1 cellular context compared by ENCODE assay signal in genomic region chr6:3383525-3383924, GRCh38.
TF ChIP-seq lines count a peak whose summit lies in the region.

No MANE protein-coding gene starts in this region.

TF ChIP-seq in HepG2, 621 proteins besides CTCF, POLR2A, EP300 and RAD21 (continued from another document and continues in another):
- no peak for TF ChIP-seq UBTF (CRISPR knock-in tag; IDR thresholded peaks at IDR 0.05)
- no peak for TF ChIP-seq ZNF317 (CRISPR knock-in tag; IDR thresholded peaks at IDR 0.05)
- TF ChIP-seq ELF1 (CRISPR knock-in tag; IDR thresholded peaks at IDR 0.05) = no peak
- TF ChIP-seq HMG20A (CRISPR knock-in tag; IDR thresholded peaks at IDR 0.05; ENCODE audit: borderline replicate concordance) = no peak
- no peak for TF ChIP-seq ZNF766 (CRISPR knock-in tag; IDR thresholded peaks at IDR 0.05; ENCODE audit: borderline replicate concordance)
- TF ChIP-seq IRF9 (CRISPR knock-in tag; IDR thresholded peaks at IDR 0.05; ENCODE audit: borderline replicate concordance) = no peak
- TF ChIP-seq ZBTB20 (CRISPR knock-in tag; IDR thresholded peaks at IDR 0.05; ENCODE audit: borderline replicate concordance, low read depth) = no peak
- TF ChIP-seq SMARCE1 (IDR thresholded peaks at IDR 0.05; ENCODE audit: borderline replicate concordance) = no peak
- peak; percentile 42; the same call in 1 of the 2 replicates for TF ChIP-seq AHDC1 (CRISPR knock-in tag; IDR thresholded peaks at IDR 0.05; ENCODE audit: borderline replicate concordance)
- TF ChIP-seq ZNF501 (CRISPR knock-in tag; IDR thresholded peaks at IDR 0.05) = 0 out of 2 replicates have a peak, but pooled peaks have one; percentile 23
- TF ChIP-seq TCF7 (IDR thresholded peaks at IDR 0.05; ENCODE audit: low read depth) = 0 out of 2 replicates have a peak, but pooled peaks have one; percentile 26
- TF ChIP-seq, protein P1, sequence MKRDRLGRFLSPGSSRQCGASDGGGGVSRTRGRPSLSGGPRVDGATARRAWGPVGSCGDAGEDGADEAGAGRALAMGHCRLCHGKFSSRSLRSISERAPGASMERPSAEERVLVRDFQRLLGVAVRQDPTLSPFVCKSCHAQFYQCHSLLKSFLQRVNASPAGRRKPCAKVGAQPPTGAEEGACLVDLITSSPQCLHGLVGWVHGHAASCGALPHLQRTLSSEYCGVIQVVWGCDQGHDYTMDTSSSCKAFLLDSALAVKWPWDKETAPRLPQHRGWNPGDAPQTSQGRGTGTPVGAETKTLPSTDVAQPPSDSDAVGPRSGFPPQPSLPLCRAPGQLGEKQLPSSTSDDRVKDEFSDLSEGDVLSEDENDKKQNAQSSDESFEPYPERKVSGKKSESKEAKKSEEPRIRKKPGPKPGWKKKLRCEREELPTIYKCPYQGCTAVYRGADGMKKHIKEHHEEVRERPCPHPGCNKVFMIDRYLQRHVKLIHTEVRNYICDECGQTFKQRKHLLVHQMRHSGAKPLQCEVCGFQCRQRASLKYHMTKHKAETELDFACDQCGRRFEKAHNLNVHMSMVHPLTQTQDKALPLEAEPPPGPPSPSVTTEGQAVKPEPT (CRISPR knock-in tag; IDR thresholded peaks at IDR 0.05; ENCODE audit: low read depth) = no peak
- no peak for TF ChIP-seq PAWR (CRISPR knock-in tag; IDR thresholded peaks at IDR 0.05; ENCODE audit: borderline replicate concordance)
- TF ChIP-seq SRSF4 (IDR thresholded peaks at IDR 0.05; ENCODE audit: low read depth, low read length, poor library complexity, severe bottlenecking) = no peak
- no peak for TF ChIP-seq SP4 (CRISPR knock-in tag; IDR thresholded peaks at IDR 0.05)
- TF ChIP-seq TRIM22 (IDR thresholded peaks at IDR 0.05) = no peak
- no peak for TF ChIP-seq CCAR2 (optimal IDR thresholded peaks at IDR 0.05; ENCODE audit: low read depth, low read length)
- no peak for TF ChIP-seq ZNF577 (CRISPR knock-in tag; IDR thresholded peaks at IDR 0.05; ENCODE audit: borderline replicate concordance, low read depth)
- TF ChIP-seq ZBTB38 (CRISPR knock-in tag; IDR thresholded peaks at IDR 0.05) = no peak
- TF ChIP-seq ZC3H4 (CRISPR knock-in tag; IDR thresholded peaks at IDR 0.05; ENCODE audit: borderline replicate concordance) = no peak
- no peak for TF ChIP-seq HES4 (CRISPR knock-in tag; IDR thresholded peaks at IDR 0.05; ENCODE audit: borderline replicate concordance)
- no peak for TF ChIP-seq SOX6 (IDR thresholded peaks at IDR 0.05)
- TF ChIP-seq SOX6 (CRISPR knock-in tag; IDR thresholded peaks at IDR 0.05) = no peak
- TF ChIP-seq RXRB (CRISPR knock-in tag; IDR thresholded peaks at IDR 0.05; ENCODE audit: borderline replicate concordance) = peak; percentile 44; the same call in 1 of the 2 replicates
- no peak for TF ChIP-seq SNAPC2 (CRISPR knock-in tag; IDR thresholded peaks at IDR 0.05)
- TF ChIP-seq KAT7 (CRISPR knock-in tag; IDR thresholded peaks at IDR 0.05; ENCODE audit: borderline replicate concordance) = no peak
- TF ChIP-seq ZNF558 (CRISPR knock-in tag; IDR thresholded peaks at IDR 0.05; ENCODE audit: borderline replicate concordance) = no peak
- TF ChIP-seq ZNF101 (CRISPR knock-in tag; IDR thresholded peaks at IDR 0.05; ENCODE audit: borderline replicate concordance, low read depth) = no peak
- TF ChIP-seq, protein P2, sequence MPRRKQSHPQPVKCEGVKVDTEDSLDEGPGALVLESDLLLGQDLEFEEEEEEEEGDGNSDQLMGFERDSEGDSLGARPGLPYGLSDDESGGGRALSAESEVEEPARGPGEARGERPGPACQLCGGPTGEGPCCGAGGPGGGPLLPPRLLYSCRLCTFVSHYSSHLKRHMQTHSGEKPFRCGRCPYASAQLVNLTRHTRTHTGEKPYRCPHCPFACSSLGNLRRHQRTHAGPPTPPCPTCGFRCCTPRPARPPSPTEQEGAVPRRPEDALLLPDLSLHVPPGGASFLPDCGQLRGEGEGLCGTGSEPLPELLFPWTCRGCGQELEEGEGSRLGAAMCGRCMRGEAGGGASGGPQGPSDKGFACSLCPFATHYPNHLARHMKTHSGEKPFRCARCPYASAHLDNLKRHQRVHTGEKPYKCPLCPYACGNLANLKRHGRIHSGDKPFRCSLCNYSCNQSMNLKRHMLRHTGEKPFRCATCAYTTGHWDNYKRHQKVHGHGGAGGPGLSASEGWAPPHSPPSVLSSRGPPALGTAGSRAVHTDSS (CRISPR knock-in tag; conservative IDR thresholded peaks at IDR 0.05) = no peak
- TF ChIP-seq ZNF503 (CRISPR knock-in tag; IDR thresholded peaks at IDR 0.05) = no peak
- no peak for TF ChIP-seq EEA1 (CRISPR knock-in tag; IDR thresholded peaks at IDR 0.05; ENCODE audit: borderline replicate concordance)
- no peak for TF ChIP-seq LBX2 (CRISPR knock-in tag; IDR thresholded peaks at IDR 0.05; ENCODE audit: borderline replicate concordance)
- no peak for TF ChIP-seq IRF2 (CRISPR knock-in tag; IDR thresholded peaks at IDR 0.05)
- no peak for TF ChIP-seq NONO (IDR thresholded peaks at IDR 0.05)
- 0 out of 2 replicates have a peak, but pooled peaks have one; percentile 30 for TF ChIP-seq NONO (CRISPR knock-in tag; conservative IDR thresholded peaks at IDR 0.05)
- TF ChIP-seq, protein P3, sequence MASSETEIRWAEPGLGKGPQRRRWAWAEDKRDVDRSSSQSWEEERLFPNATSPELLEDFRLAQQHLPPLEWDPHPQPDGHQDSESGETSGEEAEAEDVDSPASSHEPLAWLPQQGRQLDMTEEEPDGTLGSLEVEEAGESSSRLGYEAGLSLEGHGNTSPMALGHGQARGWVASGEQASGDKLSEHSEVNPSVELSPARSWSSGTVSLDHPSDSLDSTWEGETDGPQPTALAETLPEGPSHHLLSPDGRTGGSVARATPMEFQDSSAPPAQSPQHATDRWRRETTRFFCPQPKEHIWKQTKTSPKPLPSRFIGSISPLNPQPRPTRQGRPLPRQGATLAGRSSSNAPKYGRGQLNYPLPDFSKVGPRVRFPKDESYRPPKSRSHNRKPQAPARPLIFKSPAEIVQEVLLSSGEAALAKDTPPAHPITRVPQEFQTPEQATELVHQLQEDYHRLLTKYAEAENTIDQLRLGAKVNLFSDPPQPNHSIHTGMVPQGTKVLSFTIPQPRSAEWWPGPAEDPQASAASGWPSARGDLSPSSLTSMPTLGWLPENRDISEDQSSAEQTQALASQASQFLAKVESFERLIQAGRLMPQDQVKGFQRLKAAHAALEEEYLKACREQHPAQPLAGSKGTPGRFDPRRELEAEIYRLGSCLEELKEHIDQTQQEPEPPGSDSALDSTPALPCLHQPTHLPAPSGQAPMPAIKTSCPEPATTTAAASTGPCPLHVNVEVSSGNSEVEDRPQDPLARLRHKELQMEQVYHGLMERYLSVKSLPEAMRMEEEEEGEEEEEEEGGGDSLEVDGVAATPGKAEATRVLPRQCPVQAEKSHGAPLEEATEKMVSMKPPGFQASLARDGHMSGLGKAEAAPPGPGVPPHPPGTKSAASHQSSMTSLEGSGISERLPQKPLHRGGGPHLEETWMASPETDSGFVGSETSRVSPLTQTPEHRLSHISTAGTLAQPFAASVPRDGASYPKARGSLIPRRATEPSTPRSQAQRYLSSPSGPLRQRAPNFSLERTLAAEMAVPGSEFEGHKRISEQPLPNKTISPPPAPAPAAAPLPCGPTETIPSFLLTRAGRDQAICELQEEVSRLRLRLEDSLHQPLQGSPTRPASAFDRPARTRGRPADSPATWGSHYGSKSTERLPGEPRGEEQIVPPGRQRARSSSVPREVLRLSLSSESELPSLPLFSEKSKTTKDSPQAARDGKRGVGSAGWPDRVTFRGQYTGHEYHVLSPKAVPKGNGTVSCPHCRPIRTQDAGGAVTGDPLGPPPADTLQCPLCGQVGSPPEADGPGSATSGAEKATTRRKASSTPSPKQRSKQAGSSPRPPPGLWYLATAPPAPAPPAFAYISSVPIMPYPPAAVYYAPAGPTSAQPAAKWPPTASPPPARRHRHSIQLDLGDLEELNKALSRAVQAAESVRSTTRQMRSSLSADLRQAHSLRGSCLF (CRISPR knock-in tag; IDR thresholded peaks at IDR 0.05; ENCODE audit: borderline replicate concordance) = no peak
